In genomic region chr14:101950516-101951215, GRCh38 we compare ENCODE assay signal across 1 cellular context.
TF ChIP-seq lines count a peak whose summit lies in the region.

No MANE protein-coding gene starts in this region.

TF ChIP-seq in HepG2, 621 proteins besides CTCF, POLR2A, EP300 and RAD21:
- no peak for TF ChIP-seq ZNF710 (CRISPR knock-in tag; IDR thresholded peaks at IDR 0.05; ENCODE audit: borderline replicate concordance)
- TF ChIP-seq MTA3 (CRISPR knock-in tag; IDR thresholded peaks at IDR 0.05) = no peak
- no peak for TF ChIP-seq ZNF280B (CRISPR knock-in tag; IDR thresholded peaks at IDR 0.05; ENCODE audit: borderline replicate concordance)
- no peak for TF ChIP-seq ZNF605 (CRISPR knock-in tag; IDR thresholded peaks at IDR 0.05)
- TF ChIP-seq ZC3H13 (CRISPR knock-in tag; IDR thresholded peaks at IDR 0.05) = peak; percentile 85
- no peak for TF ChIP-seq ZNF761 (CRISPR knock-in tag; conservative IDR thresholded peaks at IDR 0.05)
- TF ChIP-seq, protein P1, sequence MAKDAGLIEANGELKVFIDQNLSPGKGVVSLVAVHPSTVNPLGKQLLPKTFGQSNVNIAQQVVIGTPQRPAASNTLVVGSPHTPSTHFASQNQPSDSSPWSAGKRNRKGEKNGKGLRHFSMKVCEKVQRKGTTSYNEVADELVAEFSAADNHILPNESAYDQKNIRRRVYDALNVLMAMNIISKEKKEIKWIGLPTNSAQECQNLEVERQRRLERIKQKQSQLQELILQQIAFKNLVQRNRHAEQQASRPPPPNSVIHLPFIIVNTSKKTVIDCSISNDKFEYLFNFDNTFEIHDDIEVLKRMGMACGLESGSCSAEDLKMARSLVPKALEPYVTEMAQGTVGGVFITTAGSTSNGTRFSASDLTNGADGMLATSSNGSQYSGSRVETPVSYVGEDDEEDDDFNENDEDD (CRISPR knock-in tag; IDR thresholded peaks at IDR 0.05; ENCODE audit: borderline replicate concordance) = no peak
- TF ChIP-seq, protein P2, sequence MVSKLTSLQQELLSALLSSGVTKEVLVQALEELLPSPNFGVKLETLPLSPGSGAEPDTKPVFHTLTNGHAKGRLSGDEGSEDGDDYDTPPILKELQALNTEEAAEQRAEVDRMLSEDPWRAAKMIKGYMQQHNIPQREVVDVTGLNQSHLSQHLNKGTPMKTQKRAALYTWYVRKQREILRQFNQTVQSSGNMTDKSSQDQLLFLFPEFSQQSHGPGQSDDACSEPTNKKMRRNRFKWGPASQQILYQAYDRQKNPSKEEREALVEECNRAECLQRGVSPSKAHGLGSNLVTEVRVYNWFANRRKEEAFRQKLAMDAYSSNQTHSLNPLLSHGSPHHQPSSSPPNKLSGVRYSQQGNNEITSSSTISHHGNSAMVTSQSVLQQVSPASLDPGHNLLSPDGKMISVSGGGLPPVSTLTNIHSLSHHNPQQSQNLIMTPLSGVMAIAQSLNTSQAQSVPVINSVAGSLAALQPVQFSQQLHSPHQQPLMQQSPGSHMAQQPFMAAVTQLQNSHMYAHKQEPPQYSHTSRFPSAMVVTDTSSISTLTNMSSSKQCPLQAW (CRISPR knock-in tag; IDR thresholded peaks at IDR 0.05) = no peak
- TF ChIP-seq, protein P3, sequence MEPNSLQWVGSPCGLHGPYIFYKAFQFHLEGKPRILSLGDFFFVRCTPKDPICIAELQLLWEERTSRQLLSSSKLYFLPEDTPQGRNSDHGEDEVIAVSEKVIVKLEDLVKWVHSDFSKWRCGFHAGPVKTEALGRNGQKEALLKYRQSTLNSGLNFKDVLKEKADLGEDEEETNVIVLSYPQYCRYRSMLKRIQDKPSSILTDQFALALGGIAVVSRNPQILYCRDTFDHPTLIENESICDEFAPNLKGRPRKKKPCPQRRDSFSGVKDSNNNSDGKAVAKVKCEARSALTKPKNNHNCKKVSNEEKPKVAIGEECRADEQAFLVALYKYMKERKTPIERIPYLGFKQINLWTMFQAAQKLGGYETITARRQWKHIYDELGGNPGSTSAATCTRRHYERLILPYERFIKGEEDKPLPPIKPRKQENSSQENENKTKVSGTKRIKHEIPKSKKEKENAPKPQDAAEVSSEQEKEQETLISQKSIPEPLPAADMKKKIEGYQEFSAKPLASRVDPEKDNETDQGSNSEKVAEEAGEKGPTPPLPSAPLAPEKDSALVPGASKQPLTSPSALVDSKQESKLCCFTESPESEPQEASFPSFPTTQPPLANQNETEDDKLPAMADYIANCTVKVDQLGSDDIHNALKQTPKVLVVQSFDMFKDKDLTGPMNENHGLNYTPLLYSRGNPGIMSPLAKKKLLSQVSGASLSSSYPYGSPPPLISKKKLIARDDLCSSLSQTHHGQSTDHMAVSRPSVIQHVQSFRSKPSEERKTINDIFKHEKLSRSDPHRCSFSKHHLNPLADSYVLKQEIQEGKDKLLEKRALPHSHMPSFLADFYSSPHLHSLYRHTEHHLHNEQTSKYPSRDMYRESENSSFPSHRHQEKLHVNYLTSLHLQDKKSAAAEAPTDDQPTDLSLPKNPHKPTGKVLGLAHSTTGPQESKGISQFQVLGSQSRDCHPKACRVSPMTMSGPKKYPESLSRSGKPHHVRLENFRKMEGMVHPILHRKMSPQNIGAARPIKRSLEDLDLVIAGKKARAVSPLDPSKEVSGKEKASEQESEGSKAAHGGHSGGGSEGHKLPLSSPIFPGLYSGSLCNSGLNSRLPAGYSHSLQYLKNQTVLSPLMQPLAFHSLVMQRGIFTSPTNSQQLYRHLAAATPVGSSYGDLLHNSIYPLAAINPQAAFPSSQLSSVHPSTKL (CRISPR knock-in tag; IDR thresholded peaks at IDR 0.05) = no peak
- TF ChIP-seq POLR2AphosphoS5 (IDR thresholded peaks at IDR 0.05; ENCODE audit: low read depth, low read length) = peak; percentile 34; the same call in 1 of the 2 replicates
- no peak for TF ChIP-seq SNRNP70 (IDR thresholded peaks at IDR 0.05; ENCODE audit: low read depth, low read length)
